ENCODE assay signal across 3 cellular contexts in genomic region chr12:117370000-117370399, GRCh38. TPM values are rescaled to one million over a fixed set of nuclear protein-coding genes. Genes with fewer than 3 reads are reported as not detected.
"Had no signal": no experiment of that assay in that cellular context is flagged by ENCODE, and none has a peak within 500 bp of the region (broad histone marks: within the 10 kb centered on the region; RNA-seq: fewer than 3 reads in every experiment).

No MANE protein-coding gene starts in this region.

RNA-seq across cellular contexts. Expression of gene NOS1, which starts 8.6 kb away (rescaled TPM):
- total RNA-seq: GM23248, H4, HFFc6 had no signal
- polyA plus RNA-seq: GM23248 had no signal
